18 cellular contexts compared by ENCODE assay signal in the genomic region with DNA sequence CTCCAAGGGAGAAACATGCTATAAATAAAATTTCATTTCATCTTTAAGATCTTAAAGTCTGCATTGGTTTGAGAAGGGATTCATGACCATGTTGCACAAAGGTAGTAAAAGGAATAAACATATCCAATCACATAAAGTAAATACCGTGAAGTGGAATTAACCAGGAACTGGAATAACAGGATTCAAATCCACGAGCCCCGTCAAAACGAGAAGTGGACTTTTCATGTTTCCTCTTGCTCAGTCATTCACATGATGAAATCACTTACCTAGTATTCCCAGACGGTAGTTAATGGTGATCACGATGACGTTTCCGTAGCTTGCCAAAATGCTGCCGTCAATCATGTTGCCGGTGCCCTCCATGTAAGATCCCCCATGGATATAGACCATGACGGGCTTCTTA.
"Had no signal": no experiment of that assay in that cellular context is flagged by ENCODE, and none has a peak within 500 bp of the region (broad histone marks: within the 10 kb centered on the region; RNA-seq: fewer than 3 reads in every experiment).

No MANE protein-coding gene starts in this region.

- ATAC-seq: left cardiac atrium, lower lobe of right lung, natural killer cell, pancreas, right cardiac atrium had no signal

- DNase-seq: effector memory CD4-positive, alpha-beta T cell; erythroblast; foreskin melanocyte; head of caudate nucleus; kidney; left cardiac atrium; left ventricle myocardium inferior; lower lobe of right lung; natural killer cell; nucleus accumbens; pancreas; right cardiac atrium; small intestine; stimulated activated CD4-positive, alpha-beta T cell treated with anti-CD3 and anti-CD28 coated beads, Interleukin-12 subunit alpha, Interleukin-12 subunit beta, amount 100 ng/mL, for 4 hours; stimulated activated naive CD4-positive, alpha-beta T cell treated with Interleukin-2 at 50 U/mL for 16 hours; trophoblast cell had no signal

- H3K4me3 ChIP-seq: hepatocyte, left ventricle myocardium inferior, lower lobe of right lung, neural progenitor cell, pancreas had no signal
